In genomic region chr6:106185626-106186025, GRCh38 we compare ENCODE assay signal across 12 cellular contexts.
"Had no signal": no experiment of that assay in that cellular context is flagged by ENCODE, and none has a peak within 500 bp of the region (broad histone marks: within the 10 kb centered on the region; RNA-seq: fewer than 3 reads in every experiment).

No MANE protein-coding gene starts in this region.

- H3K9me3 Mint-ChIP-seq: activated naive CD4-positive, alpha-beta T cell treated with anti-CD3 and anti-CD28 coated beads, Interleukin-2, amount 10 ng/mL, durations not matched to agents 7 days and 5 days; neural crest cell had no signal

- DNase-seq: activated CD4-positive, alpha-beta T cell treated with anti-CD3 and anti-CD28 coated beads, Interleukin-2, amount 50 U/mL, for 4 hours; esophagus squamous epithelium; foreskin fibroblast; glutamatergic neuron; ovary; stimulated activated CD4-positive, alpha-beta T cell treated with anti-CD3 and anti-CD28 coated beads, Interleukin-4, amount 100 ng/mL, for 1 hour; stimulated activated CD8-positive, alpha-beta memory T cell treated with anti-CD3 and anti-CD28 coated beads, Interleukin-4, amount 100 ng/mL, for 48 hours had no signal

- H3K27me3 Mint-ChIP-seq: activated naive CD4-positive, alpha-beta T cell treated with anti-CD3 and anti-CD28 coated beads, Interleukin-2, amount 10 ng/mL, durations not matched to agents 7 days and 5 days had no signal

- H3K27ac ChIP-seq: ascending aorta, ovary, tibial nerve, vagina had no signal

- H3K4me3 Mint-ChIP-seq: activated naive CD4-positive, alpha-beta T cell treated with anti-CD3 and anti-CD28 coated beads, Interleukin-2, amount 10 ng/mL, durations not matched to agents 7 days and 5 days; neural crest cell had no signal

- H3K4me3 ChIP-seq: ascending aorta, esophagus squamous epithelium, ovary, tibial nerve, vagina had no signal
